Comparison of ENCODE assay signal across 10 cellular contexts in the genomic region with DNA sequence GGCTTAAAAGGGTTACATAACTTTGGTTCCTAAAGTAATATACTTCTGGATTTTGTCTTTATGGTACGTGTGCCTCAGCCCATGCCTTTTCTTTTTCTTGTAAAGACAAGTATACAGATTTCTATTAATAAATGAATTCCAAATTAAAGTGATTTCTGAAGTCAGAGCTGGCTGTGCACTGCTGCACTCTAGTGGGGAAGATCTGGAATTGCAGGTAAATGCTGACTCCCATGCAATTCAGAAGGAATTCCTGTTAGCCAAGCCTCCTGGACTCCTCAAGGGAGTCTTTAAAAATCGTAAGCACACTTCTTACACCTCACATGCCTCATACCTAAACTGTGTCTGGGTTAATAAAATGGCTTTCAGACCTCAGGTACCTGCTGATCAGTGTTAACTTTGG.
DNase-seq lines count a peak whose midpoint lies in the region; ATAC-seq and TF ChIP-seq lines count a peak whose summit lies in the region.
"Had no signal": no experiment of that assay in that cellular context is flagged by ENCODE, and none has a peak within 500 bp of the region (broad histone marks: within the 10 kb centered on the region; RNA-seq: fewer than 3 reads in every experiment).

No MANE protein-coding gene starts in this region.

- H3K79me2 ChIP-seq in OCI-LY3 (ENCODE audit: low read length): no peaks in the 10 kb centered on the region

- H4K20me1 ChIP-seq in OCI-LY3 (ENCODE audit: insufficient read depth, low read length): no peaks in the 10 kb centered on the region

- ATAC-seq in upper lobe of right lung: no peak
- no peak for ATAC-seq in HG02763 (IDR thresholded peaks at IDR 0.05; ENCODE audit: unreplicated experiment)
- ATAC-seq: activated naive CD8-positive, alpha-beta T cell treated with anti-CD3 and anti-CD28 coated beads, Interleukin-2, amount 50 U/mL, for 24 hours had no signal

- H3K4me3 ChIP-seq in OCI-LY3 (ENCODE audit: low read length): no peak overlapping the region
- no peak overlapping the region for H3K4me3 ChIP-seq in fibroblast of mammary gland (ENCODE audit: control insufficient read depth, low read depth, low read length)
- no peak overlapping the region for H3K4me3 ChIP-seq in upper lobe of right lung

- peak; percentile 91 for TF ChIP-seq CTCF in OCI-LY3 (IDR thresholded peaks at IDR 0.05; ENCODE audit: low read depth, low read length)
- TF ChIP-seq CTCF in fibroblast of mammary gland (conservative IDR thresholded peaks at IDR 0.05; ENCODE audit: control insufficient read depth, insufficient read depth, low read depth, low read length): peak; percentile 78
- peak; percentile 37 for TF ChIP-seq CTCF in upper lobe of right lung (IDR thresholded peaks at IDR 0.05)

- no peaks in the 10 kb centered on the region for H3K36me3 ChIP-seq in OCI-LY3 (replicated peaks; ENCODE audit: low read depth, low read length)
- no peaks in the 10 kb centered on the region for H3K36me3 ChIP-seq in upper lobe of right lung

- H3K9me3 ChIP-seq in OCI-LY3 (ENCODE audit: insufficient read depth, low read length): no peaks in the 10 kb centered on the region
- H3K9me3 ChIP-seq in upper lobe of right lung: peaks cover 4% of the 10 kb centered on the region

- peak; percentile 8 for DNase-seq in stimulated activated CD4-positive, alpha-beta T cell treated with anti-CD3 and anti-CD28 coated beads, Interleukin-4, amount 100 ng/mL, for 24 hours
- DNase-seq in stimulated activated CD4-positive, alpha-beta T cell treated with anti-CD3 and anti-CD28 coated beads, Interleukin-1b, Interleukin-23, amount 100 ng/mL, for 48 hours: no peak
- DNase-seq in fibroblast of mammary gland (ENCODE audit: low read depth) (peak; percentile 45), upper lobe of right lung (no peak), GM19238 (ENCODE audit: insufficient read length, low spot score) (no peak), NCI-H1048 (lab: John Stamatoyannopoulos, UW) (no peak)
- DNase-seq: activated naive CD8-positive, alpha-beta T cell treated with anti-CD3 and anti-CD28 coated beads, Interleukin-2, amount 50 U/mL, for 24 hours; kidney had no signal

- H3K27ac ChIP-seq in OCI-LY3 (ENCODE audit: low read length) (no peak overlapping the region), upper lobe of right lung (no peak overlapping the region)

- H3K4me1 ChIP-seq in OCI-LY3 (ENCODE audit: low read length) (peaks cover 24% of the 10 kb centered on the region), upper lobe of right lung (no peaks in the 10 kb centered on the region)

- H3K27me3 ChIP-seq in OCI-LY3 (ENCODE audit: low read depth, low read length) (peaks cover 23% of the 10 kb centered on the region), upper lobe of right lung (peaks cover 2% of the 10 kb centered on the region)

- H3K9ac ChIP-seq in OCI-LY3 (ENCODE audit: low read length): no peak overlapping the region

- no peak overlapping the region for H3K4me2 ChIP-seq in OCI-LY3 (ENCODE audit: low read length)

- intact Hi-C loops in upper lobe of right lung (cut with DNase I): no loop called here

- no peak overlapping the region for H2AFZ ChIP-seq in OCI-LY3 (ENCODE audit: low read depth, low read length)

Comparison
In these comparisons a context has a peak if more than half of its experiments do, and no peak if none do; other contexts are left out.
1. DNase-seq: peak in stimulated activated CD4-positive, alpha-beta T cell treated with anti-CD3 and anti-CD28 coated beads, Interleukin-4, amount 100 ng/mL, for 24 hours (single experiment) and fibroblast of mammary gland (single experiment); none in stimulated activated CD4-positive, alpha-beta T cell treated with anti-CD3 and anti-CD28 coated beads, Interleukin-1b, Interleukin-23, amount 100 ng/mL, for 48 hours (single experiment), upper lobe of right lung (single experiment), GM19238 (single experiment) and NCI-H1048 (single experiment).
2. CTCF ChIP-seq: peak in every context shown above with its lines; median percentile 91 in OCI-LY3; 78 in fibroblast of mammary gland; 37 in upper lobe of right lung.